Comparison of ENCODE assay signal across 14 cellular contexts in genomic region chr6:109490708-109491107, GRCh38. TPM values are rescaled to one million over a fixed set of nuclear protein-coding genes. Genes with fewer than 3 reads are reported as not detected.
DNase-seq lines count a peak whose midpoint lies in the region; ATAC-seq and TF ChIP-seq lines count a peak whose summit lies in the region.
"Had no signal": no experiment of that assay in that cellular context is flagged by ENCODE, and none has a peak within 500 bp of the region (broad histone marks: within the 10 kb centered on the region; RNA-seq: fewer than 3 reads in every experiment).

No MANE protein-coding gene starts in this region.

- H3K4me1 ChIP-seq in BLaER1 treated with 17β-estradiol and CSF1 and Interleukin-3, amounts not matched to agents 10 nM and 100 nM: peaks cover 26 to 39% (median 32%) of the 10 kb centered on the region in 10 experiments
- H3K4me1 ChIP-seq in HEK293 (ENCODE audit: control insufficient read depth, insufficient read depth, low read length): peaks cover 7% of the 10 kb centered on the region
- H3K4me1 ChIP-seq in naive thymus-derived CD4-positive, alpha-beta T cell (ENCODE audit: control insufficient read depth in 2 of 2, insufficient read depth in 2 of 2, low read length in 2 of 2): peaks cover 15 to 17% of the 10 kb centered on the region in 2 donors
- H3K4me1 ChIP-seq: body of pancreas had no signal

- no peaks in the 10 kb centered on the region for H3K9me3 Mint-ChIP-seq in activated T-helper 17 cell treated with anti-CD3 and anti-CD28 coated beads, Interleukin-2, amount 50 U/mL, for 72 hours
- no peaks in the 10 kb centered on the region for H3K9me3 Mint-ChIP-seq in naive thymus-derived CD4-positive, alpha-beta T cell

- H3K4me3 Mint-ChIP-seq in activated T-helper 17 cell treated with anti-CD3 and anti-CD28 coated beads, Interleukin-2, amount 50 U/mL, for 72 hours: peak overlapping the region; percentile 67
- H3K4me3 Mint-ChIP-seq in naive thymus-derived CD4-positive, alpha-beta T cell: peak overlapping the region in 5 of 10 donors; percentile 5 to 70 (median 44)

- no peak overlapping the region for H3K4me3 ChIP-seq in BLaER1 treated with 17β-estradiol and CSF1 and Interleukin-3, amounts not matched to agents 10 nM and 100 nM
- H3K4me3 ChIP-seq in HEK293 (ENCODE audit: low read depth, low read length): no peak overlapping the region
- H3K4me3 ChIP-seq in naive thymus-derived CD4-positive, alpha-beta T cell (ENCODE audit: low read length): no peak overlapping the region
- H3K4me3 ChIP-seq: body of pancreas had no signal

- peaks cover 15% of the 10 kb centered on the region for H3K4me1 Mint-ChIP-seq in activated T-helper 17 cell treated with anti-CD3 and anti-CD28 coated beads, Interleukin-2, amount 50 U/mL, for 72 hours
- H3K4me1 Mint-ChIP-seq in naive thymus-derived CD4-positive, alpha-beta T cell: peaks cover 12 to 30% (median 22%) of the 10 kb centered on the region in 7 donors

- DNase-seq in naive thymus-derived CD4-positive, alpha-beta T cell: no peak
- DNase-seq in NCI-H146 (lab: John Stamatoyannopoulos, UW) (no peak), NCI-H1694 treated with DMSO at 0.1 percent for 48 hours (lab: John Stamatoyannopoulos, UW) (no peak), mesenteric fat pad (ENCODE audit: low spot score) (no peak), caudate nucleus (lab: John Stamatoyannopoulos, UW) (no peak)
- DNase-seq: activated CD4-positive, CD25-positive, alpha-beta regulatory T cell treated with anti-CD3 and anti-CD28 coated beads, Interleukin-2, amount 50 U/mL, for 72 hours; activated gamma-delta T cell; AML-193; body of pancreas; effector CD8-positive, alpha-beta T cell had no signal

- CTCF ChIA-PET in HEK293 (lab: Yijun Ruan, JAX): interaction anchor here (0.6 kb wide), 1 partner anchor 303 kb away, joined by 3 read pairs; no protein-coding TSS in a partner anchor
- CTCF ChIA-PET in naive thymus-derived CD4-positive, alpha-beta T cell (lab: Charles Lee): interaction anchor here (1.4 to 1.7 kb wide), 3 partner anchors 30 to 549 kb away, joined by 4 to 12 read pairs (median 8); no protein-coding TSS in a partner anchor

- intact Hi-C loops in naive thymus-derived CD4-positive, alpha-beta T cell (cut with micrococcal nuclease): loop anchor here (1.0 to 2.0 kb wide), 3 partner anchors 7 to 200 kb away; partner anchors contain the start of genes ZBTB24 (in 2 of the 2), AK9 (in 1 of the 2) and FIG4 (in 1 of the 2)

- TF ChIP-seq CTCF in HEK293 (tag by site-specific recombination; IDR thresholded peaks at IDR 0.05): no peak

- H3K36me3 ChIP-seq in BLaER1 treated with 17β-estradiol and CSF1 and Interleukin-3, amounts not matched to agents 10 nM and 100 nM: no peaks in the 10 kb centered on the region
- H3K36me3 ChIP-seq in HEK293 (ENCODE audit: control insufficient read depth in 2 of 2, insufficient read depth in 1 of 2, low read length in 2 of 2): no peaks in the 10 kb centered on the region
- no peaks in the 10 kb centered on the region for H3K36me3 ChIP-seq in naive thymus-derived CD4-positive, alpha-beta T cell (ENCODE audit: control insufficient read depth in 2 of 3, insufficient read depth in 3 of 3, low read length in 3 of 3)

- no peaks in the 10 kb centered on the region for H3K9me3 ChIP-seq in BLaER1 treated with 17β-estradiol and CSF1 and Interleukin-3, amounts not matched to agents 10 nM and 100 nM (replicated peaks in 1 of 11)
- H3K9me3 ChIP-seq in HEK293 (ENCODE audit: control insufficient read depth, insufficient read depth, low read depth, low read length): no peaks in the 10 kb centered on the region
- H3K9me3 ChIP-seq in naive thymus-derived CD4-positive, alpha-beta T cell (ENCODE audit: control insufficient read depth in 2 of 3, low read length in 3 of 3): no peaks in the 10 kb centered on the region
- H3K9me3 ChIP-seq: body of pancreas had no signal

- H3K27me3 ChIP-seq in BLaER1 treated with 17β-estradiol and CSF1 and Interleukin-3, amounts not matched to agents 10 nM and 100 nM: no peaks in the 10 kb centered on the region
- no peaks in the 10 kb centered on the region for H3K27me3 ChIP-seq in naive thymus-derived CD4-positive, alpha-beta T cell (ENCODE audit: control insufficient read depth in 2 of 2, insufficient read depth in 2 of 2, low read length in 2 of 2)
- H3K27me3 ChIP-seq: body of pancreas had no signal

- H3K27me3 Mint-ChIP-seq in activated T-helper 17 cell treated with anti-CD3 and anti-CD28 coated beads, Interleukin-2, amount 50 U/mL, for 72 hours: no peaks in the 10 kb centered on the region
- H3K27me3 Mint-ChIP-seq in naive thymus-derived CD4-positive, alpha-beta T cell: peaks cover 0 to 5% (median 0%) of the 10 kb centered on the region in 5 donors

- ATAC-seq in activated T-helper 17 cell treated with anti-CD3 and anti-CD28 coated beads, Interleukin-2, amount 50 U/mL, for 72 hours (replicated peaks): no peak
- ATAC-seq in naive thymus-derived CD4-positive, alpha-beta T cell: no peak
- ATAC-seq: body of pancreas had no signal

- H3K4me2 ChIP-seq in BLaER1 treated with 17β-estradiol and CSF1 and Interleukin-3, amounts not matched to agents 10 nM and 100 nM: peak overlapping the region; percentile 34 to 82 (median 63)

- POLR2A ChIA-PET in HEK293 (lab: Yijun Ruan, JAX): interaction anchor here (1.6 kb wide), 1 partner anchor 50 kb away, joined by 5 read pairs; the partner anchor contains the start of genes PPIL6 and SMPD2
- POLR2A ChIA-PET in naive thymus-derived CD4-positive, alpha-beta T cell (lab: Charles Lee): interaction anchor here (0.7 to 2.4 kb wide), 6 partner anchors 9 to 903 kb away, joined by 3 to 11 read pairs (median 6); partner anchors contain the start of genes CD164, PPIL6 and SMPD2

- H3K36me3 Mint-ChIP-seq in activated T-helper 17 cell treated with anti-CD3 and anti-CD28 coated beads, Interleukin-2, amount 50 U/mL, for 72 hours (ENCODE audit: low read depth): no peaks in the 10 kb centered on the region
- no peaks in the 10 kb centered on the region for H3K36me3 Mint-ChIP-seq in naive thymus-derived CD4-positive, alpha-beta T cell

- no peaks in the 10 kb centered on the region for H4K20me1 ChIP-seq in BLaER1 treated with 17β-estradiol and CSF1 and Interleukin-3, amounts not matched to agents 10 nM and 100 nM

- peak overlapping the region; percentile 44 for H3K27ac Mint-ChIP-seq in activated T-helper 17 cell treated with anti-CD3 and anti-CD28 coated beads, Interleukin-2, amount 50 U/mL, for 72 hours
- peak overlapping the region in 7 of 9 donors; percentile 26 to 84 (median 71) for H3K27ac Mint-ChIP-seq in naive thymus-derived CD4-positive, alpha-beta T cell

- peak overlapping the region in 2 of 11 experiments; percentile 23 to 49; a peak in 1 of 22 replicates for H3K27ac ChIP-seq in BLaER1 treated with 17β-estradiol and CSF1 and Interleukin-3, amounts not matched to agents 10 nM and 100 nM
- H3K27ac ChIP-seq in HEK293 (ENCODE audit: extremely low read depth, low read depth, low read length): no peak overlapping the region
- H3K27ac ChIP-seq in naive thymus-derived CD4-positive, alpha-beta T cell (ENCODE audit: low read depth, low read length): no peak overlapping the region
- no peak overlapping the region for H3K27ac ChIP-seq in caudate nucleus (ENCODE audit: low read depth, low read length)
- H3K27ac ChIP-seq: body of pancreas, RWPE1 had no signal

- no peak overlapping the region; a peak in 1 of 22 replicates for H3K9ac ChIP-seq in BLaER1 treated with 17β-estradiol and CSF1 and Interleukin-3, amounts not matched to agents 10 nM and 100 nM

TF ChIP-seq in HEK293, 187 proteins besides CTCF, POLR2A, EP300 and RAD21 (continues in another document):
- TF ChIP-seq ZNF747 (tag by site-specific recombination; IDR thresholded peaks at IDR 0.05): no peak
- TF ChIP-seq ZNF214 (tag by site-specific recombination; IDR thresholded peaks at IDR 0.05; ENCODE audit: borderline replicate concordance): no peak
- TF ChIP-seq ZFHX2 (tag by site-specific recombination; conservative IDR thresholded peaks at IDR 0.05): peak; percentile 37

RNA-seq across cellular contexts. Expression of gene ZBTB24, which starts 7.7 kb away (rescaled TPM):
- total RNA-seq in activated T-helper 17 cell treated with anti-CD3 and anti-CD28 coated beads, Interleukin-2, amount 50 U/mL, for 72 hours: 10 to 100 TPM; 11.0 to 11.4 TPM
- 10 to 100 TPM; 10.2 to 26.6 (median 23.4) TPM for total RNA-seq in naive thymus-derived CD4-positive, alpha-beta T cell
- polyA plus RNA-seq in naive thymus-derived CD4-positive, alpha-beta T cell: 1 to 10 TPM; 6.9 to 9.0 TPM
- total RNA-seq in mesenteric fat pad: 6.3 TPM

RNA-seq across cellular contexts. Expression of gene MICAL1, which starts 35.1 kb away (rescaled TPM):
- 10 to 100 TPM; 43.3 to 58.3 TPM for total RNA-seq in activated T-helper 17 cell treated with anti-CD3 and anti-CD28 coated beads, Interleukin-2, amount 50 U/mL, for 72 hours
- total RNA-seq in naive thymus-derived CD4-positive, alpha-beta T cell: 100 to 1,000 TPM in 2 of 5 experiments, 10 to 100 TPM in 3; 61.4 to 125 (median 78.7) TPM
- polyA plus RNA-seq in naive thymus-derived CD4-positive, alpha-beta T cell: 10 to 100 TPM; 18.3 to 22.6 TPM
- 24.6 TPM for total RNA-seq in mesenteric fat pad

RNA-seq across cellular contexts. Expression of gene SMPD2, which starts 50.2 kb away (rescaled TPM):
- total RNA-seq in activated T-helper 17 cell treated with anti-CD3 and anti-CD28 coated beads, Interleukin-2, amount 50 U/mL, for 72 hours: 1 to 10 TPM; 8.0 to 9.7 TPM
- 10 to 100 TPM; 16.9 to 33.7 (median 19.6) TPM for total RNA-seq in naive thymus-derived CD4-positive, alpha-beta T cell
- 1 to 10 TPM; 5.7 to 9.5 TPM for polyA plus RNA-seq in naive thymus-derived CD4-positive, alpha-beta T cell
- total RNA-seq in mesenteric fat pad: 9.4 TPM

RNA-seq across cellular contexts. Expression of gene PPIL6, which starts 50.3 kb away (rescaled TPM):
- total RNA-seq in activated T-helper 17 cell treated with anti-CD3 and anti-CD28 coated beads, Interleukin-2, amount 50 U/mL, for 72 hours: under 1 TPM in 1 of 2 donors, not detected in 1; 0.39 TPM
- 1 to 10 TPM in 1 of 5 experiments, under 1 TPM in 3, not detected in 1; 0.13 to 1.9 (median 0.40) TPM for total RNA-seq in naive thymus-derived CD4-positive, alpha-beta T cell
- under 1 TPM; 0.44 to 0.71 TPM for polyA plus RNA-seq in naive thymus-derived CD4-positive, alpha-beta T cell
- total RNA-seq in mesenteric fat pad: 2.3 TPM
